8 cellular contexts compared by ENCODE assay signal in genomic region chr3:42264399-42265058, GRCh38. TPM values are rescaled to one million over a fixed set of nuclear protein-coding genes. Genes with fewer than 3 reads are reported as not detected.
DNase-seq lines count a peak whose midpoint lies in the region; ATAC-seq and TF ChIP-seq lines count a peak whose summit lies in the region.

No MANE protein-coding gene starts in this region.

- dilution Hi-C loops in mammary epithelial cell (cut with HindIII; ENCODE audit: low sequenced_read_pairs) = loop anchor here (25.0 kb wide), 1 partner anchor 173 kb away; no protein-coding TSS in a partner anchor

- BruUV-seq in A673 (replicated peaks; lab: Mats Ljungman, UMichigan) (no TSS peak), mammary epithelial cell (replicated peaks; lab: Mats Ljungman, UMichigan) (no TSS peak)

- no peak overlapping the region for H3K27ac ChIP-seq in A673 (ENCODE audit: low read depth, low read length, poor library complexity, severe bottlenecking)
- no peak overlapping the region for H3K27ac ChIP-seq in mammary epithelial cell (ENCODE audit: insufficient read depth, low read depth, low read length)
- no peak overlapping the region for H3K27ac ChIP-seq in lung (ENCODE audit: low read depth in 1 of 2, low read length in 1 of 2)

- POLR2A ChIA-PET in A673 (lab: Charles Lee; ENCODE audit: low non-redundant PET) = no interaction called here

- WGBS in mammary epithelial cell (ENCODE audit: low coverage, missing lambda C conversion rate) = 37% methylated on average over 22 of the region's 37 CpGs
- WGBS in lung, 2 donors = 11 to 12% methylated on average over 36 to 37 of the region's 37 CpGs

- H4K20me1 ChIP-seq in mammary epithelial cell (ENCODE audit: insufficient read depth, low read length) = no peaks in the 10 kb centered on the region

- H3K9ac ChIP-seq in mammary epithelial cell (ENCODE audit: insufficient read depth, low read length) = no peak overlapping the region

- CTCF ChIA-PET in A673 (lab: Charles Lee) = no interaction called here
- CTCF ChIA-PET in mammary epithelial cell (lab: Charles Lee; ENCODE audit: low non-redundant PET) = no interaction called here

- H3K36me3 ChIP-seq in A673 (ENCODE audit: insufficient read depth, low read length, poor library complexity, severe bottlenecking) (no peaks in the 10 kb centered on the region), mammary epithelial cell (ENCODE audit: insufficient read depth, low read length) (no peaks in the 10 kb centered on the region), lung (ENCODE audit: control insufficient read depth in 2 of 2, insufficient read depth in 2 of 2, low read length in 2 of 2) (no peaks in the 10 kb centered on the region)

- H3K4me1 ChIP-seq in A673 (ENCODE audit: insufficient read depth, low read length, poor library complexity, severe bottlenecking) (no peaks in the 10 kb centered on the region), mammary epithelial cell (ENCODE audit: insufficient read depth, low read length) (peaks cover 32% of the 10 kb centered on the region), lung (ENCODE audit: control insufficient read depth in 2 of 2, insufficient read depth in 2 of 2, low read length in 2 of 2) (peaks cover 0 to 11% of the 10 kb centered on the region in 2 donors)

- peak; percentile 4 for DNase-seq in A673 (ENCODE audit: low spot score)
- peak; percentile 41 for DNase-seq in HT-29 (ENCODE audit: low spot score)
- DNase-seq in mammary epithelial cell = no peak
- DNase-seq in lung (ENCODE audit: low spot score) = peak; percentile 38
- no peak for DNase-seq in putamen (ENCODE audit: low spot score)
- DNase-seq in HuH-7 (ENCODE audit: low spot score) = no peak

- TF ChIP-seq CTCF in A673 (conservative IDR thresholded peaks at IDR 0.05; ENCODE audit: low read depth, low read length) (no peak), mammary epithelial cell (conservative IDR thresholded peaks at IDR 0.05 in 1 of 2, IDR thresholded peaks at IDR 0.05 in 1 of 2; ENCODE audit: extremely low read depth in 1 of 2, insufficient read depth in 1 of 2, low read depth in 1 of 2, low read length in 2 of 2) (no peak), lung (IDR thresholded peaks at IDR 0.05; ENCODE audit: control extremely low read depth, extremely low read depth) (no peak)

- peak overlapping the region; percentile 38 for H3K4me2 ChIP-seq in mammary epithelial cell (ENCODE audit: insufficient read depth, low read depth, low read length)

- H3K4me3 ChIP-seq in A673 (ENCODE audit: low read depth, low read length, poor library complexity, severe bottlenecking) = no peak overlapping the region
- H3K4me3 ChIP-seq in mammary epithelial cell (replicated peaks in 1 of 3; ENCODE audit: insufficient read depth in 1 of 3, low read depth in 2 of 3, low read length in 3 of 3) = peak overlapping the region in 1 of 3 experiments; percentile 11
- H3K4me3 ChIP-seq in lung = no peak overlapping the region

- H3K27me3 ChIP-seq in A673 (replicated peaks; ENCODE audit: insufficient read depth, low read depth, low read length, poor library complexity) = peaks cover 23% of the 10 kb centered on the region
- H3K27me3 ChIP-seq in mammary epithelial cell (ENCODE audit: insufficient read depth, low read length) = peaks cover 11% of the 10 kb centered on the region
- H3K27me3 ChIP-seq in lung (ENCODE audit: control insufficient read depth, insufficient read depth) = peaks cover 6% of the 10 kb centered on the region

- no peaks in the 10 kb centered on the region for H3K79me2 ChIP-seq in mammary epithelial cell (ENCODE audit: insufficient read depth, low read length)

- in situ Hi-C loops in mammary epithelial cell (cut with MboI; ENCODE audit: low sequenced_read_pairs in 2 of 2) = no loop called here

- H2AFZ ChIP-seq in mammary epithelial cell (ENCODE audit: low read depth, low read length) = peak overlapping the region; percentile 46

- ATAC-seq in lung (ENCODE audit: insufficient read depth, low FRiP score) (no peak), HG02588 (IDR thresholded peaks at IDR 0.05; ENCODE audit: unreplicated experiment) (no peak), HG03175 (IDR thresholded peaks at IDR 0.05; ENCODE audit: unreplicated experiment) (no peak)

- intact Hi-C loops in A673 (cut with micrococcal nuclease; ENCODE audit: unreplicated experiment) (no loop called here), mammary epithelial cell (cut with micrococcal nuclease) (no loop called here)

- no peaks in the 10 kb centered on the region for H3K9me3 ChIP-seq in A673 (ENCODE audit: low read depth, low read length, poor library complexity, severe bottlenecking)
- H3K9me3 ChIP-seq in mammary epithelial cell (replicated peaks; ENCODE audit: insufficient read depth, low read length) = peaks cover 4% of the 10 kb centered on the region
- peaks cover 0 to 9% of the 10 kb centered on the region in 2 donors for H3K9me3 ChIP-seq in lung (ENCODE audit: control insufficient read depth in 2 of 2, insufficient read depth in 1 of 2, low read length in 1 of 2)

RNA-seq across cellular contexts. Expression of gene CCK, which starts 1.5 kb away (rescaled TPM):
- 18.4 and 19.6 TPM in 2 replicates for total RNA-seq in A673 (2021)
- total RNA-seq in HT-29 (2014; rRNA removed; shearing (Covaris generic)) = 0.23 TPM in 1 of 2 replicates, not detected in the other
- total RNA-seq in mammary epithelial cell = 1 to 10 TPM in 1 of 2 donors, not detected in 1; 1.5 TPM
- polyA plus RNA-seq in mammary epithelial cell = 0.99 TPM
- not detected for polyA minus RNA-seq in mammary epithelial cell
- under 1 TPM in 1 of 2 donors, not detected in 1; 0.28 TPM for total RNA-seq in lung
- polyA plus RNA-seq in lung = 1 to 10 TPM in 1 of 2 donors, under 1 TPM in 1; 0.41 to 1.2 TPM

Comparison
In these comparisons a context has a peak if more than half of its experiments do, and no peak if none do; other contexts are left out.
1. DNase-seq: peak in A673 (single experiment), HT-29 (single experiment) and lung (single experiment); none in mammary epithelial cell (single experiment), putamen (single experiment) and HuH-7 (single experiment).